Comparison of ENCODE assay signal across 16 cellular contexts in the genomic region with DNA sequence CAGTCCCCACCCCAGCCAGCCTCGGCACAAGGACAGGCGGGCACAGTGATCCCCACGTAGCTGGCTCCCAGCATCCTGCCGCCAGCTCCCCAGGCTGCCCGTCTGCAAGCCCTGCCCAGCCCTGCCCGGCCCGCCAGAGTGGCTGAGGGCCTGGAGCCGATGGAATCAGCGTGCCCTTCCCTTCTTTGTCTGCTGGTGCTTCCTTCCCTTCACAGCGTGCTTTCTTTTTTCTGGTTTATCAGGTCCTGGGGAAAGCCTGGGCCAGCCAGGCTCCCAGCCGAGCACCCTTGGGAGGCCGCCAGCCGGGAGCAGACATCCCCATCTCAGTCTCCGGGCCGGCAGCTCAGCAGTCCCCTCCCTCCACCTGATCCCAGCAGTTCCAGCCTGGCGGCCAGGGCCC. TPM values are rescaled to one million over a fixed set of nuclear protein-coding genes. Genes with fewer than 3 reads are reported as not detected.
DNase-seq lines count a peak whose midpoint lies in the region; ATAC-seq and TF ChIP-seq lines count a peak whose summit lies in the region.
"Had no signal": no experiment of that assay in that cellular context is flagged by ENCODE, and none has a peak within 500 bp of the region (broad histone marks: within the 10 kb centered on the region; RNA-seq: fewer than 3 reads in every experiment).

No MANE protein-coding gene starts in this region.

- dilution Hi-C loops in mammary epithelial cell (cut with HindIII; ENCODE audit: low sequenced_read_pairs) = no loop called here

- BruUV-seq in mammary epithelial cell (replicated peaks; lab: Mats Ljungman, UMichigan) = no TSS peak

- CTCF ChIA-PET in mammary epithelial cell (lab: Charles Lee; ENCODE audit: low non-redundant PET) = no interaction called here

- in situ Hi-C loops in G401 (cut with HindIII; ENCODE audit: low sequenced_read_pairs) = no loop called here
- in situ Hi-C loops in mammary epithelial cell (cut with MboI; ENCODE audit: low sequenced_read_pairs in 2 of 2) = no loop called here

- intact Hi-C loops in mammary epithelial cell (cut with micrococcal nuclease) (no loop called here), left ventricle myocardium superior (cut with micrococcal nuclease) (no loop called here)

- peak overlapping the region; percentile 68 for H3K4me2 ChIP-seq in mammary epithelial cell (ENCODE audit: insufficient read depth, low read depth, low read length)
- H3K4me2 ChIP-seq: PC-9 had no signal

- no peak overlapping the region for H3K9ac ChIP-seq in mammary epithelial cell (ENCODE audit: insufficient read depth, low read length)
- H3K9ac ChIP-seq: GM23248 had no signal

- H3K79me2 ChIP-seq in mammary epithelial cell (ENCODE audit: insufficient read depth, low read length) = no peaks in the 10 kb centered on the region

- H2AFZ ChIP-seq in mammary epithelial cell (ENCODE audit: low read depth, low read length) = peak overlapping the region; percentile 89
- H2AFZ ChIP-seq: GM23248, PC-9 had no signal

- no peaks in the 10 kb centered on the region for H3K36me3 ChIP-seq in mammary epithelial cell (ENCODE audit: insufficient read depth, low read length)
- H3K36me3 ChIP-seq: neutrophil had no signal

- no peak overlapping the region for H3K27ac Mint-ChIP-seq in activated T-helper 17 cell treated with anti-CD3 and anti-CD28 coated beads, Interleukin-2, amount 50 U/mL, for 72 hours
- H3K27ac Mint-ChIP-seq in nephron progenitor cell = no peak overlapping the region
- H3K27ac Mint-ChIP-seq: activated CD4-positive, alpha-beta memory T cell treated with anti-CD3 and anti-CD28 coated beads, Interleukin-2, amount 10 ng/mL, durations not matched to agents 7 days and 5 days had no signal

- no peak for TF ChIP-seq CTCF in mammary epithelial cell (conservative IDR thresholded peaks at IDR 0.05 in 1 of 2, IDR thresholded peaks at IDR 0.05 in 1 of 2; ENCODE audit: extremely low read depth in 1 of 2, insufficient read depth in 1 of 2, low read depth in 1 of 2, low read length in 2 of 2)
- no peak for TF ChIP-seq CTCF in nephron progenitor cell (IDR thresholded peaks at IDR 0.05)

- H3K4me3 ChIP-seq in mammary epithelial cell (replicated peaks in 1 of 3; ENCODE audit: insufficient read depth in 1 of 3, low read depth in 2 of 3, low read length in 3 of 3) = no peak overlapping the region
- H3K4me3 ChIP-seq: GM23248, PC-9 had no signal

- WGBS in mammary epithelial cell (ENCODE audit: low coverage, missing lambda C conversion rate) = 22% methylated on average over 3 of the region's 16 CpGs

- no peak overlapping the region for H3K27ac ChIP-seq in mammary epithelial cell (ENCODE audit: insufficient read depth, low read depth, low read length)
- H3K27ac ChIP-seq: GM23248, neutrophil, PC-9 had no signal

- H3K27me3 Mint-ChIP-seq in activated T-helper 17 cell treated with anti-CD3 and anti-CD28 coated beads, Interleukin-2, amount 50 U/mL, for 72 hours = no peaks in the 10 kb centered on the region
- peaks cover 7% of the 10 kb centered on the region for H3K27me3 Mint-ChIP-seq in nephron progenitor cell (ENCODE audit: low read depth, poor library complexity)
- H3K27me3 Mint-ChIP-seq: activated CD4-positive, alpha-beta memory T cell treated with anti-CD3 and anti-CD28 coated beads, Interleukin-2, amount 10 ng/mL, durations not matched to agents 7 days and 5 days had no signal

- no peaks in the 10 kb centered on the region for H3K27me3 ChIP-seq in mammary epithelial cell (ENCODE audit: insufficient read depth, low read length)
- H3K27me3 ChIP-seq: neutrophil had no signal

- peak; percentile 79 for ATAC-seq in left ventricle myocardium superior
- ATAC-seq in activated T-helper 17 cell treated with anti-CD3 and anti-CD28 coated beads, Interleukin-2, amount 50 U/mL, for 72 hours (replicated peaks) = no peak
- no peak for ATAC-seq in HG02678 (IDR thresholded peaks at IDR 0.05; ENCODE audit: unreplicated experiment)

- no peak overlapping the region for H3K4me3 Mint-ChIP-seq in activated T-helper 17 cell treated with anti-CD3 and anti-CD28 coated beads, Interleukin-2, amount 50 U/mL, for 72 hours
- H3K4me3 Mint-ChIP-seq in nephron progenitor cell = no peak overlapping the region
- H3K4me3 Mint-ChIP-seq: activated CD4-positive, alpha-beta memory T cell treated with anti-CD3 and anti-CD28 coated beads, Interleukin-2, amount 10 ng/mL, durations not matched to agents 7 days and 5 days had no signal

- H3K4me1 Mint-ChIP-seq in activated T-helper 17 cell treated with anti-CD3 and anti-CD28 coated beads, Interleukin-2, amount 50 U/mL, for 72 hours = no peaks in the 10 kb centered on the region
- peaks cover 39% of the 10 kb centered on the region for H3K4me1 Mint-ChIP-seq in nephron progenitor cell
- H3K4me1 Mint-ChIP-seq: activated CD4-positive, alpha-beta memory T cell treated with anti-CD3 and anti-CD28 coated beads, Interleukin-2, amount 10 ng/mL, durations not matched to agents 7 days and 5 days had no signal

- no peaks in the 10 kb centered on the region for H3K9me3 ChIP-seq in mammary epithelial cell (replicated peaks; ENCODE audit: insufficient read depth, low read length)
- H3K9me3 ChIP-seq: neutrophil had no signal

- H3K9me3 Mint-ChIP-seq in activated T-helper 17 cell treated with anti-CD3 and anti-CD28 coated beads, Interleukin-2, amount 50 U/mL, for 72 hours = no peaks in the 10 kb centered on the region
- no peaks in the 10 kb centered on the region for H3K9me3 Mint-ChIP-seq in nephron progenitor cell
- H3K9me3 Mint-ChIP-seq: activated CD4-positive, alpha-beta memory T cell treated with anti-CD3 and anti-CD28 coated beads, Interleukin-2, amount 10 ng/mL, durations not matched to agents 7 days and 5 days had no signal

- H3K36me3 Mint-ChIP-seq in activated T-helper 17 cell treated with anti-CD3 and anti-CD28 coated beads, Interleukin-2, amount 50 U/mL, for 72 hours (ENCODE audit: low read depth) = no peaks in the 10 kb centered on the region
- no peaks in the 10 kb centered on the region for H3K36me3 Mint-ChIP-seq in nephron progenitor cell (ENCODE audit: low read depth)

- H3K4me1 ChIP-seq in mammary epithelial cell (ENCODE audit: insufficient read depth, low read length) = peaks cover 9% of the 10 kb centered on the region

- DNase-seq in G401 (ENCODE audit: low spot score) (peak; percentile 36), mammary epithelial cell (peak; percentile 20), left ventricle myocardium superior (peak; percentile 75), pulmonary artery endothelial cell (ENCODE audit: low read depth, low spot score) (peak; percentile 19), nephron progenitor cell (no peak)
- no peak for DNase-seq in effector CD8-positive, alpha-beta T cell (lab: John Stamatoyannopoulos, UW)
- DNase-seq: activated CD4-positive, alpha-beta memory T cell treated with anti-CD3 and anti-CD28 coated beads, Interleukin-2, amount 10 ng/mL, durations not matched to agents 7 days and 5 days; activated naive CD4-positive, alpha-beta T cell; cerebellar nuclear complex; DND-41; foreskin melanocyte had no signal

- H4K20me1 ChIP-seq in mammary epithelial cell (ENCODE audit: insufficient read depth, low read length) = no peaks in the 10 kb centered on the region

RNA-seq across cellular contexts. Expression of gene SMAD6, which starts 54.7 kb away (rescaled TPM):
- total RNA-seq in G401 (2014; rRNA removed; shearing (Covaris generic)) = 84.0 and 102 TPM in 2 replicates
- total RNA-seq in mammary epithelial cell (under 1 TPM; 0.09 to 0.83 TPM), left ventricle myocardium superior (14.9 TPM), pulmonary artery endothelial cell (14.9 and 18.9 TPM in 2 replicates)
- polyA plus RNA-seq in mammary epithelial cell = 0.11 TPM
- 2.7 TPM for polyA minus RNA-seq in mammary epithelial cell
- under 1 TPM in 1 of 2 donors, not detected in 1; 0.19 TPM for total RNA-seq in activated T-helper 17 cell treated with anti-CD3 and anti-CD28 coated beads, Interleukin-2, amount 50 U/mL, for 72 hours

Comparison
In these comparisons a context has a peak if more than half of its experiments do, and no peak if none do; other contexts are left out.
1. DNase-seq: peak in G401 (single experiment), mammary epithelial cell (single experiment), left ventricle myocardium superior (single experiment) and pulmonary artery endothelial cell (single experiment); none in effector CD8-positive, alpha-beta T cell (single experiment) and nephron progenitor cell (single experiment).